In genomic region chr7:83429493-83429892, GRCh38 we compare ENCODE assay signal across 32 cellular contexts.
DNase-seq lines count a peak whose midpoint lies in the region; ATAC-seq and TF ChIP-seq lines count a peak whose summit lies in the region.
"Had no signal": no experiment of that assay in that cellular context is flagged by ENCODE, and none has a peak within 500 bp of the region (broad histone marks: within the 10 kb centered on the region; RNA-seq: fewer than 3 reads in every experiment).

No MANE protein-coding gene starts in this region.

- no peak overlapping the region for H3K4ac ChIP-seq in mesendoderm (ENCODE audit: low read depth, low read length)

- H2BK15ac ChIP-seq in mesendoderm (replicated peaks; ENCODE audit: low read depth) = no peak overlapping the region

- no peak for TF ChIP-seq CTCF in endodermal cell (conservative IDR thresholded peaks at IDR 0.05)

- H3K36me3 ChIP-seq in endodermal cell (ENCODE audit: control insufficient read depth, insufficient read depth, low read length) (peaks cover 8% of the 10 kb centered on the region), mesendoderm (ENCODE audit: control insufficient read depth, insufficient read depth, low read length) (no peaks in the 10 kb centered on the region)
- H3K36me3 ChIP-seq: ascending aorta, neutrophil, thoracic aorta had no signal

- H3K27ac Mint-ChIP-seq in endodermal cell = peak overlapping the region; percentile 62
- H3K27ac Mint-ChIP-seq: activated naive CD8-positive, alpha-beta T cell treated with anti-CD3 and anti-CD28 coated beads for 36 hours; activated T-cell treated with anti-CD3 and anti-CD28 coated beads, Interleukin-2, amount 50 U/mL, for 24 hours; stimulated activated naive CD8-positive, alpha-beta T cell treated with anti-CD3 and anti-CD28 coated beads, Interleukin-15, Interleukin-2, amounts not matched to agents 100 ng/mL and 50 ng/mL, for 24 hours had no signal

- no peak overlapping the region for H3K23ac ChIP-seq in mesendoderm (ENCODE audit: low read length)

- H3K9ac ChIP-seq in endodermal cell (ENCODE audit: extremely low read depth, low read length, poor library complexity, severe bottlenecking) (no peak overlapping the region), mesendoderm (ENCODE audit: low read length) (no peak overlapping the region)

- peak overlapping the region; percentile 36 for H3K27ac ChIP-seq in endodermal cell (ENCODE audit: low read depth, low read length)
- H3K27ac ChIP-seq in mesendoderm (ENCODE audit: low read depth, low read length) = no peak overlapping the region
- H3K27ac ChIP-seq: 22Rv1, ascending aorta, epithelial cell of prostate, neutrophil, RWPE1, thoracic aorta had no signal

- H2BK5ac ChIP-seq in mesendoderm (ENCODE audit: low read length) = no peak overlapping the region

- DNase-seq in DMS53 (lab: John Stamatoyannopoulos, UW) (peak; percentile 65), DMS53 treated with DMSO at 0.1 percent for 48 hours (lab: John Stamatoyannopoulos, UW; ENCODE audit: unreplicated experiment) (no peak), M059J (ENCODE audit: low read depth) (peak; percentile 23), endodermal cell (peak; percentile 70), mesendoderm (peak; percentile 70), SW 1271 (lab: John Stamatoyannopoulos, UW) (no peak)
- DNase-seq: activated CD4-positive, CD25-positive, alpha-beta regulatory T cell; activated effector memory CD4-positive, alpha-beta T cell treated with anti-CD3 and anti-CD28 coated beads, Interleukin-2, amount 50 U/mL, for 16 hours; activated naive CD8-positive, alpha-beta T cell treated with anti-CD3 and anti-CD28 coated beads for 36 hours; activated T-cell treated with anti-CD3 and anti-CD28 coated beads, Interleukin-2, amount 50 U/mL, for 24 hours; C1 segment of cervical spinal cord; DND-41; effector CD4-positive, alpha-beta T cell; hippocampal formation; kidney; left ventricle myocardium superior; NCI-H1436; NCI-H2081; NCI-H446; right cardiac atrium; stimulated activated CD4-positive, alpha-beta T cell treated with anti-CD3 and anti-CD28 coated beads, Interleukin-2, amount 100 ng/mL, for 24 hours; T-helper 1 cell had no signal

- H3K79me2 ChIP-seq in mesendoderm (ENCODE audit: control insufficient read depth, insufficient read depth, low read length) = no peaks in the 10 kb centered on the region

- H3K4me1 ChIP-seq in endodermal cell (ENCODE audit: control insufficient read depth, insufficient read depth, low read length) (peaks cover 2% of the 10 kb centered on the region), mesendoderm (ENCODE audit: control insufficient read depth, low read depth, low read length) (peaks cover 3% of the 10 kb centered on the region)
- H3K4me1 ChIP-seq: ascending aorta had no signal

- no peaks in the 10 kb centered on the region for H3K79me1 ChIP-seq in mesendoderm (ENCODE audit: low read length)

- H2AK5ac ChIP-seq in mesendoderm (ENCODE audit: low read length) = no peak overlapping the region

- H3K18ac ChIP-seq in mesendoderm (ENCODE audit: low read length) = no peak overlapping the region

- H3K4me2 ChIP-seq in mesendoderm (ENCODE audit: low read length) = no peak overlapping the region

- H3K4me3 ChIP-seq in endodermal cell (ENCODE audit: low read length) (no peak overlapping the region), mesendoderm (ENCODE audit: low read length) (no peak overlapping the region)
- H3K4me3 ChIP-seq: ascending aorta, thoracic aorta had no signal

- no peaks in the 10 kb centered on the region for H3K9me3 Mint-ChIP-seq in endodermal cell
- H3K9me3 Mint-ChIP-seq: activated naive CD8-positive, alpha-beta T cell treated with anti-CD3 and anti-CD28 coated beads for 36 hours had no signal

- H3K36me3 Mint-ChIP-seq in endodermal cell (ENCODE audit: low read depth) = peaks cover 17% of the 10 kb centered on the region
- H3K36me3 Mint-ChIP-seq: activated naive CD8-positive, alpha-beta T cell treated with anti-CD3 and anti-CD28 coated beads for 36 hours had no signal

- H3K56ac ChIP-seq in mesendoderm (ENCODE audit: low read length) = no peak overlapping the region

- ATAC-seq in GM18517 (IDR thresholded peaks at IDR 0.05; ENCODE audit: unreplicated experiment) (no peak), HG03460 (IDR thresholded peaks at IDR 0.05; ENCODE audit: unreplicated experiment) (no peak)
- ATAC-seq: HCT116, left ventricle myocardium superior, right cardiac atrium had no signal

- H3K27me3 ChIP-seq in endodermal cell (ENCODE audit: control insufficient read depth, insufficient read depth, low read length, poor library complexity, severe bottlenecking) (no peaks in the 10 kb centered on the region), mesendoderm (ENCODE audit: insufficient read depth, low read length, poor library complexity) (no peaks in the 10 kb centered on the region)
- H3K27me3 ChIP-seq: ascending aorta, neutrophil had no signal

- no peak overlapping the region for H3K4me3 Mint-ChIP-seq in endodermal cell
- H3K4me3 Mint-ChIP-seq: activated naive CD8-positive, alpha-beta T cell treated with anti-CD3 and anti-CD28 coated beads for 36 hours; activated T-cell treated with anti-CD3 and anti-CD28 coated beads, Interleukin-2, amount 50 U/mL, for 24 hours; stimulated activated naive CD8-positive, alpha-beta T cell treated with anti-CD3 and anti-CD28 coated beads, Interleukin-15, Interleukin-2, amounts not matched to agents 100 ng/mL and 50 ng/mL, for 24 hours had no signal

- H2BK120ac ChIP-seq in mesendoderm (ENCODE audit: low read depth, low read length) = no peak overlapping the region

- no peak overlapping the region for H4K8ac ChIP-seq in mesendoderm (ENCODE audit: low read depth, low read length)

- no peaks in the 10 kb centered on the region for H3K9me3 ChIP-seq in endodermal cell (ENCODE audit: control insufficient read depth, low read length)
- H3K9me3 ChIP-seq: ascending aorta, neutrophil, thoracic aorta had no signal

- 20% methylated on average over 1 of the region's 2 CpGs; no CpG with 5 or more reads in 1 of the 2 experiments for WGBS in endodermal cell (ENCODE audit: insufficient coverage in 1 of 2, insufficient read length in 1 of 2), 2 experiments
- no CpG with 5 or more reads among the region's 2 CpGs for WGBS in mesendoderm (ENCODE audit: extremely low coverage, insufficient coverage, low lambda C conversion rate)

- peaks cover 42% of the 10 kb centered on the region for H3K4me1 Mint-ChIP-seq in endodermal cell
- H3K4me1 Mint-ChIP-seq: activated naive CD8-positive, alpha-beta T cell treated with anti-CD3 and anti-CD28 coated beads for 36 hours had no signal

- H4K5ac ChIP-seq in mesendoderm (ENCODE audit: low read length) = no peak overlapping the region

- H3K27me3 Mint-ChIP-seq in endodermal cell (ENCODE audit: insufficient read depth) = no peaks in the 10 kb centered on the region
- H3K27me3 Mint-ChIP-seq: activated naive CD8-positive, alpha-beta T cell treated with anti-CD3 and anti-CD28 coated beads for 36 hours; activated T-cell treated with anti-CD3 and anti-CD28 coated beads, Interleukin-2, amount 50 U/mL, for 24 hours; stimulated activated naive CD8-positive, alpha-beta T cell treated with anti-CD3 and anti-CD28 coated beads, Interleukin-15, Interleukin-2, amounts not matched to agents 100 ng/mL and 50 ng/mL, for 24 hours had no signal

Comparison
In these comparisons a context has a peak if more than half of its experiments do, and no peak if none do; other contexts are left out.
1. DNase-seq: peak in DMS53 (single experiment), M059J (single experiment), endodermal cell (single experiment) and mesendoderm (single experiment); none in DMS53 treated with DMSO at 0.1 percent for 48 hours (single experiment) and SW 1271 (0 of 2).